ENCODE assay signal across 22 cellular contexts in the genomic region with DNA sequence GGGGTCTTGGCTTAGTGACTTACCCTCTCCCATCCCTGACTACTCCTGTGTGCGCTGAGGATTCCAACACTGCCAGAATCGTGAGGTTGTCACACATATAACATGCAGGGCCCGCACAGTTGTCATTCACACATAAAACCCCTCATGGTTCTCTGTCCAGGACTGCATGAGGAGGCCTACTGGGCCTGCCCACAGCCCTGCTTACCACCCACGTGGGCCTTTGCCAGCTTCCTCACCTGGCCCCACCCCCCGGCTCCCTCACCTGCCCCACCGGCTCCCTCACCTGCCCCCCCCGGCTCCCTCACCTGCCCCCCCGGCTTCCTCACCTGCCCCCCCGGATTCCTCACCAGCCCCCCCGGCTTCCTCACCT.
"Had no signal": no experiment of that assay in that cellular context is flagged by ENCODE, and none has a peak within 500 bp of the region (broad histone marks: within the 10 kb centered on the region; RNA-seq: fewer than 3 reads in every experiment).

No MANE protein-coding gene starts in this region.

- ATAC-seq: activated CD4-positive, alpha-beta T cell treated with anti-CD3 and anti-CD28 coated beads for 36 hours; activated CD8-positive, alpha-beta T cell treated with anti-CD3 and anti-CD28 coated beads for 36 hours; mucosa of descending colon; naive thymus-derived CD4-positive, alpha-beta T cell; stimulated activated naive B cell treated with anti-CD40 and anti-IgM and Interleukin-4, amounts not matched to agents 10 μg/mL and 1 μg/mL and 100 μg/mL, for 72 hours had no signal

- H3K27ac Mint-ChIP-seq: activated CD4-positive, alpha-beta T cell treated with anti-CD3 and anti-CD28 coated beads for 36 hours; activated CD8-positive, alpha-beta T cell treated with anti-CD3 and anti-CD28 coated beads for 36 hours; activated naive CD8-positive, alpha-beta T cell treated with anti-CD3 and anti-CD28 coated beads for 36 hours; naive thymus-derived CD4-positive, alpha-beta T cell; stimulated activated naive B cell treated with anti-CD40 and anti-IgM and Interleukin-4, amounts not matched to agents 10 μg/mL and 1 μg/mL and 100 μg/mL, for 72 hours had no signal

- H3K27me3 ChIP-seq: body of pancreas, vagina had no signal

- H3K36me3 Mint-ChIP-seq: activated naive CD8-positive, alpha-beta T cell treated with anti-CD3 and anti-CD28 coated beads for 36 hours; naive thymus-derived CD4-positive, alpha-beta T cell; stimulated activated naive B cell treated with anti-CD40 and anti-IgM and Interleukin-4, amounts not matched to agents 10 μg/mL and 1 μg/mL and 100 μg/mL, for 72 hours had no signal

- H3K9me3 Mint-ChIP-seq: activated CD8-positive, alpha-beta T cell treated with anti-CD3 and anti-CD28 coated beads for 36 hours; activated naive CD8-positive, alpha-beta T cell treated with anti-CD3 and anti-CD28 coated beads for 36 hours; stimulated activated naive B cell treated with anti-CD40 and anti-IgM and Interleukin-4, amounts not matched to agents 10 μg/mL and 1 μg/mL and 100 μg/mL, for 72 hours had no signal

- H3K4me1 ChIP-seq: body of pancreas, esophagus muscularis mucosa, transverse colon, vagina had no signal

- H3K4me3 Mint-ChIP-seq: activated CD4-positive, alpha-beta T cell treated with anti-CD3 and anti-CD28 coated beads for 36 hours; activated CD8-positive, alpha-beta T cell treated with anti-CD3 and anti-CD28 coated beads for 36 hours; activated naive CD8-positive, alpha-beta T cell treated with anti-CD3 and anti-CD28 coated beads for 36 hours; naive thymus-derived CD4-positive, alpha-beta T cell; stimulated activated naive B cell treated with anti-CD40 and anti-IgM and Interleukin-4, amounts not matched to agents 10 μg/mL and 1 μg/mL and 100 μg/mL, for 72 hours had no signal

- H3K27ac ChIP-seq: body of pancreas, coronary artery, esophagus muscularis mucosa, hepatocyte, neutrophil, transverse colon, vagina, WERI-Rb-1 had no signal

- DNase-seq: activated CD4-positive, alpha-beta T cell treated with anti-CD3 and anti-CD28 coated beads for 36 hours; activated CD8-positive, alpha-beta memory T cell treated with anti-CD3 and anti-CD28 coated beads, Interleukin-2, amount 50 U/mL, for 48 hours; activated CD8-positive, alpha-beta T cell treated with anti-CD3 and anti-CD28 coated beads for 36 hours; activated naive CD8-positive, alpha-beta T cell treated with anti-CD3 and anti-CD28 coated beads for 36 hours; amygdala; caudate nucleus; islet precursor cell; mammary epithelial cell; naive thymus-derived CD4-positive, alpha-beta T cell; retina; stimulated activated CD4-positive, alpha-beta T cell treated with anti-CD3 and anti-CD28 coated beads, Interleukin-2, amount 100 ng/mL, for 48 hours; stimulated activated naive B cell treated with anti-CD40 and anti-IgM and Interleukin-4, amounts not matched to agents 10 μg/mL and 1 μg/mL and 100 μg/mL, for 72 hours; substantia nigra; transverse colon had no signal

- H3K4me3 ChIP-seq: body of pancreas, coronary artery, hepatocyte, mucosa of descending colon, transverse colon, vagina had no signal

- H3K36me3 ChIP-seq: esophagus muscularis mucosa, neutrophil, transverse colon, vagina, WERI-Rb-1 had no signal

- H3K9me3 ChIP-seq: body of pancreas, esophagus muscularis mucosa, mucosa of descending colon, neutrophil, transverse colon, vagina had no signal

- H3K27me3 Mint-ChIP-seq: activated CD4-positive, alpha-beta T cell treated with anti-CD3 and anti-CD28 coated beads for 36 hours; activated naive CD8-positive, alpha-beta T cell treated with anti-CD3 and anti-CD28 coated beads for 36 hours had no signal

- H3K4me1 Mint-ChIP-seq: activated CD4-positive, alpha-beta T cell treated with anti-CD3 and anti-CD28 coated beads for 36 hours; activated naive CD8-positive, alpha-beta T cell treated with anti-CD3 and anti-CD28 coated beads for 36 hours; stimulated activated naive B cell treated with anti-CD40 and anti-IgM and Interleukin-4, amounts not matched to agents 10 μg/mL and 1 μg/mL and 100 μg/mL, for 72 hours had no signal

- H3K4me2 ChIP-seq: hepatocyte had no signal

- H2AFZ ChIP-seq: hepatocyte had no signal
